ENCODE assay signal across 14 cellular contexts in genomic region chr10:84367256-84367655, GRCh38. TPM values are rescaled to one million over a fixed set of nuclear protein-coding genes. Genes with fewer than 3 reads are reported as not detected.
DNase-seq lines count a peak whose midpoint lies in the region; ATAC-seq and TF ChIP-seq lines count a peak whose summit lies in the region.
"Had no signal": no experiment of that assay in that cellular context is flagged by ENCODE, and none has a peak within 500 bp of the region (broad histone marks: within the 10 kb centered on the region; RNA-seq: fewer than 3 reads in every experiment).

No MANE protein-coding gene starts in this region.

- no peak overlapping the region for H3K27ac ChIP-seq in GM23338 (ENCODE audit: low read depth)
- H3K27ac ChIP-seq: BLaER1, HL-60 had no signal

- no peaks in the 10 kb centered on the region for H3K36me3 ChIP-seq in GM23338 (ENCODE audit: insufficient read depth)

- H3K4me3 Mint-ChIP-seq in activated naive CD4-positive, alpha-beta T cell treated with anti-CD3 and anti-CD28 coated beads, Interleukin-2, amount 50 U/mL, for 24 hours, result no peak overlapping the region
- no peak overlapping the region for H3K4me3 Mint-ChIP-seq in activated naive CD4-positive, alpha-beta T cell treated with anti-CD3 and anti-CD28 coated beads for 36 hours
- no peak overlapping the region for H3K4me3 Mint-ChIP-seq in GM23338
- H3K4me3 Mint-ChIP-seq in central memory CD8-positive, alpha-beta T cell, result no peak overlapping the region
- H3K4me3 Mint-ChIP-seq in stimulated activated memory B cell treated with anti-CD40 and anti-IgM and Interleukin-4, amounts not matched to agents 10 μg/mL and 1 μg/mL and 100 μg/mL, for 72 hours, result no peak overlapping the region

- H3K27me3 Mint-ChIP-seq in activated naive CD4-positive, alpha-beta T cell treated with anti-CD3 and anti-CD28 coated beads, Interleukin-2, amount 50 U/mL, for 24 hours, result no peaks in the 10 kb centered on the region
- H3K27me3 Mint-ChIP-seq in activated naive CD4-positive, alpha-beta T cell treated with anti-CD3 and anti-CD28 coated beads for 36 hours (ENCODE audit: low read depth), result no peaks in the 10 kb centered on the region
- no peaks in the 10 kb centered on the region for H3K27me3 Mint-ChIP-seq in GM23338 (ENCODE audit: insufficient read depth, low read depth, poor library complexity)
- H3K27me3 Mint-ChIP-seq in central memory CD8-positive, alpha-beta T cell, result no peaks in the 10 kb centered on the region
- H3K27me3 Mint-ChIP-seq in stimulated activated memory B cell treated with anti-CD40 and anti-IgM and Interleukin-4, amounts not matched to agents 10 μg/mL and 1 μg/mL and 100 μg/mL, for 72 hours, result no peaks in the 10 kb centered on the region

- DNase-seq in activated naive CD4-positive, alpha-beta T cell treated with anti-CD3 and anti-CD28 coated beads for 36 hours, result no peak
- DNase-seq in GM23338 (ENCODE audit: low spot score) (no peak), Right ventricle myocardium inferior (ENCODE audit: missing footprints) (no peak)
- no peak for DNase-seq in central memory CD8-positive, alpha-beta T cell (ENCODE audit: low spot score in 2 of 2)
- DNase-seq: 8988T, AML-193, DMS79 treated with DMSO at 0.1 percent for 48 hours, EL, HCEC 1CT had no signal

- H3K4me1 ChIP-seq in GM23338 (ENCODE audit: insufficient read depth), result peaks cover 8% of the 10 kb centered on the region

- H4K20me1 ChIP-seq in GM23338 (replicated peaks; ENCODE audit: insufficient read depth), result no peaks in the 10 kb centered on the region; the same call in 1 of the 2 replicates

- H3K27me3 ChIP-seq in GM23338 (ENCODE audit: insufficient read depth), result no peaks in the 10 kb centered on the region
- H3K27me3 ChIP-seq: BLaER1 had no signal

- H3K4me3 ChIP-seq in GM23338, result no peak overlapping the region
- H3K4me3 ChIP-seq: BLaER1 had no signal

- peak overlapping the region; percentile 78 for H3K27ac Mint-ChIP-seq in activated naive CD4-positive, alpha-beta T cell treated with anti-CD3 and anti-CD28 coated beads, Interleukin-2, amount 50 U/mL, for 24 hours
- no peak overlapping the region for H3K27ac Mint-ChIP-seq in activated naive CD4-positive, alpha-beta T cell treated with anti-CD3 and anti-CD28 coated beads for 36 hours
- no peak overlapping the region for H3K27ac Mint-ChIP-seq in GM23338
- H3K27ac Mint-ChIP-seq in central memory CD8-positive, alpha-beta T cell (ENCODE audit: low read depth), result peak overlapping the region; percentile 76
- peak overlapping the region; percentile 15 for H3K27ac Mint-ChIP-seq in stimulated activated memory B cell treated with anti-CD40 and anti-IgM and Interleukin-4, amounts not matched to agents 10 μg/mL and 1 μg/mL and 100 μg/mL, for 72 hours

- H2AFZ ChIP-seq in GM23338, result no peak overlapping the region

- intact Hi-C loops in activated naive CD4-positive, alpha-beta T cell treated with anti-CD3 and anti-CD28 coated beads for 36 hours (cut with micrococcal nuclease), result no loop called here
- intact Hi-C loops in Right ventricle myocardium inferior (cut with DNase I), result no loop called here

- H3K4me2 ChIP-seq in GM23338, result no peak overlapping the region
- H3K4me2 ChIP-seq: BLaER1 had no signal

- peaks cover 59% of the 10 kb centered on the region for H3K4me1 Mint-ChIP-seq in activated naive CD4-positive, alpha-beta T cell treated with anti-CD3 and anti-CD28 coated beads, Interleukin-2, amount 50 U/mL, for 24 hours
- H3K4me1 Mint-ChIP-seq in activated naive CD4-positive, alpha-beta T cell treated with anti-CD3 and anti-CD28 coated beads for 36 hours (ENCODE audit: low read depth), result peaks cover 60% of the 10 kb centered on the region
- peaks cover 9% of the 10 kb centered on the region for H3K4me1 Mint-ChIP-seq in GM23338
- H3K4me1 Mint-ChIP-seq in central memory CD8-positive, alpha-beta T cell, result peaks cover 61% of the 10 kb centered on the region
- peaks cover 42% of the 10 kb centered on the region for H3K4me1 Mint-ChIP-seq in stimulated activated memory B cell treated with anti-CD40 and anti-IgM and Interleukin-4, amounts not matched to agents 10 μg/mL and 1 μg/mL and 100 μg/mL, for 72 hours

- H3K9me2 ChIP-seq in GM23338 (ENCODE audit: insufficient read depth), result no peaks in the 10 kb centered on the region

- no peaks in the 10 kb centered on the region for H3F3A ChIP-seq in GM23338 (replicated peaks; ENCODE audit: low read depth)

- ATAC-seq in GM23338 (peak; percentile 34; the same call in 2 of the 3 replicates), HG02970 (IDR thresholded peaks at IDR 0.05; ENCODE audit: low FRiP score, unreplicated experiment) (no peak), Right ventricle myocardium inferior (no peak)
- ATAC-seq in central memory CD8-positive, alpha-beta T cell (replicated peaks; ENCODE audit: extremely low read depth, poor library complexity, severe bottlenecking), result no peak
- ATAC-seq in stimulated activated memory B cell treated with anti-CD40 and anti-IgM and Interleukin-4, amounts not matched to agents 10 μg/mL and 1 μg/mL and 100 μg/mL, for 72 hours, result no peak

- CTCF ChIA-PET in activated naive CD4-positive, alpha-beta T cell treated with anti-CD3 and anti-CD28 coated beads for 36 hours (lab: Charles Lee), result no interaction called here

- peaks cover 65% of the 10 kb centered on the region for H3K79me2 ChIP-seq in GM23338 (replicated peaks; ENCODE audit: insufficient read depth)

- TF ChIP-seq CTCF in GM23338 (conservative IDR thresholded peaks at IDR 0.05; ENCODE audit: low read depth in 2 of 2), result no peak

- H3K36me3 Mint-ChIP-seq in activated naive CD4-positive, alpha-beta T cell treated with anti-CD3 and anti-CD28 coated beads, Interleukin-2, amount 50 U/mL, for 24 hours, result peaks cover 2% of the 10 kb centered on the region
- peaks cover 9% of the 10 kb centered on the region for H3K36me3 Mint-ChIP-seq in activated naive CD4-positive, alpha-beta T cell treated with anti-CD3 and anti-CD28 coated beads for 36 hours (ENCODE audit: low read depth)
- H3K36me3 Mint-ChIP-seq in GM23338 (ENCODE audit: low read depth), result peaks cover 5% of the 10 kb centered on the region; the same call in 2 of the 3 replicates
- peaks cover 22% of the 10 kb centered on the region for H3K36me3 Mint-ChIP-seq in central memory CD8-positive, alpha-beta T cell (ENCODE audit: insufficient read depth)
- H3K36me3 Mint-ChIP-seq in stimulated activated memory B cell treated with anti-CD40 and anti-IgM and Interleukin-4, amounts not matched to agents 10 μg/mL and 1 μg/mL and 100 μg/mL, for 72 hours, result peaks cover 34% of the 10 kb centered on the region

- H3K9me3 Mint-ChIP-seq in activated naive CD4-positive, alpha-beta T cell treated with anti-CD3 and anti-CD28 coated beads, Interleukin-2, amount 50 U/mL, for 24 hours, result peaks cover 3% of the 10 kb centered on the region
- no peaks in the 10 kb centered on the region for H3K9me3 Mint-ChIP-seq in activated naive CD4-positive, alpha-beta T cell treated with anti-CD3 and anti-CD28 coated beads for 36 hours
- no peaks in the 10 kb centered on the region for H3K9me3 Mint-ChIP-seq in GM23338
- H3K9me3 Mint-ChIP-seq in central memory CD8-positive, alpha-beta T cell, result no peaks in the 10 kb centered on the region
- no peaks in the 10 kb centered on the region for H3K9me3 Mint-ChIP-seq in stimulated activated memory B cell treated with anti-CD40 and anti-IgM and Interleukin-4, amounts not matched to agents 10 μg/mL and 1 μg/mL and 100 μg/mL, for 72 hours

TF ChIP-seq in GM23338, 12 proteins besides CTCF, POLR2A, EP300 and RAD21 (continues in another document):
- TF ChIP-seq JUNB (IDR thresholded peaks at IDR 0.05; ENCODE audit: unreplicated experiment), result no peak
- no peak for TF ChIP-seq POLR2AphosphoS5 (IDR thresholded peaks at IDR 0.05; ENCODE audit: low read depth)
- TF ChIP-seq ZNF331 (CRISPR knock-in tag; IDR thresholded peaks at IDR 0.05; ENCODE audit: low read depth), result no peak
- TF ChIP-seq EZH2phosphoT487 (IDR thresholded peaks at IDR 0.05; ENCODE audit: unreplicated experiment), result no peak

RNA-seq across cellular contexts. Expression of gene CCSER2, which starts 38.9 kb away (rescaled TPM):
- 10 to 100 TPM; 78.0 to 81.8 TPM for total RNA-seq in activated naive CD4-positive, alpha-beta T cell treated with anti-CD3 and anti-CD28 coated beads for 36 hours
- 30.6 and 33.8 TPM in 2 replicates for total RNA-seq in GM23338 (2014; rRNA removed; shearing (Covaris generic))
- 25.4 and 37.2 TPM in 2 replicates for polyA plus RNA-seq in GM23338 (2016; fragmentation: Nextera tagmentation; extraction: Ambion mirVana)
- total RNA-seq in Right ventricle myocardium inferior, result 163 TPM

Comparison
In these comparisons a context has a peak if more than half of its experiments do, and no peak if none do; other contexts are left out.
1. H3K27ac Mint-ChIP-seq: peak in activated naive CD4-positive, alpha-beta T cell treated with anti-CD3 and anti-CD28 coated beads, Interleukin-2, amount 50 U/mL, for 24 hours (single experiment), central memory CD8-positive, alpha-beta T cell (single experiment) and stimulated activated memory B cell treated with anti-CD40 and anti-IgM and Interleukin-4, amounts not matched to agents 10 μg/mL and 1 μg/mL and 100 μg/mL, for 72 hours (single experiment); none in activated naive CD4-positive, alpha-beta T cell treated with anti-CD3 and anti-CD28 coated beads for 36 hours (single experiment) and GM23338 (single experiment).